ENCODE assay signal across 24 cellular contexts in genomic region chr2:234577191-234577590, GRCh38.
DNase-seq lines count a peak whose midpoint lies in the region; ATAC-seq and TF ChIP-seq lines count a peak whose summit lies in the region.
"Had no signal": no experiment of that assay in that cellular context is flagged by ENCODE, and none has a peak within 500 bp of the region (broad histone marks: within the 10 kb centered on the region; RNA-seq: fewer than 3 reads in every experiment).

No MANE protein-coding gene starts in this region.

- H2AFZ ChIP-seq in Karpas-422 (ENCODE audit: low read length) (peak overlapping the region; percentile 25; the same call in 1 of the 2 replicates), MM.1S (ENCODE audit: low read length) (no peak overlapping the region)
- H2AFZ ChIP-seq: GM23248 had no signal

- peak overlapping the region in 2 of 11 experiments; percentile 18 to 48; a peak in 5 of 22 replicates for H3K9ac ChIP-seq in BLaER1 treated with 17β-estradiol and CSF1 and Interleukin-3, amounts not matched to agents 10 nM and 100 nM
- H3K9ac ChIP-seq in Karpas-422 (ENCODE audit: low read length): peak overlapping the region; percentile 47
- H3K9ac ChIP-seq in MM.1S (ENCODE audit: low read length): no peak overlapping the region
- H3K9ac ChIP-seq: GM23248 had no signal

- H3K27ac ChIP-seq in BLaER1 treated with 17β-estradiol and CSF1 and Interleukin-3, amounts not matched to agents 10 nM and 100 nM: peak overlapping the region in 6 of 11 experiments; percentile 26 to 70 (median 54); a peak in 9 of 22 replicates
- H3K27ac ChIP-seq in Karpas-422 (ENCODE audit: low read length) (peak overlapping the region; percentile 81), MM.1S (ENCODE audit: low read length) (no peak overlapping the region)
- H3K27ac ChIP-seq: C4-2B, GM23248, HL-60, SJCRH30 had no signal

- H3K4me1 Mint-ChIP-seq in naive B cell: peaks cover 28 to 37% (median 35%) of the 10 kb centered on the region in 3 donors
- H3K4me1 Mint-ChIP-seq in stimulated activated effector memory CD8-positive, alpha-beta T cell treated with anti-CD3 and anti-CD28 coated beads, Interleukin-12 subunit alpha, Interleukin-12 subunit beta, amount 100 ng/mL, for 72 hours: no peaks in the 10 kb centered on the region

- H3K4me2 ChIP-seq in BLaER1 treated with 17β-estradiol and CSF1 and Interleukin-3, amounts not matched to agents 10 nM and 100 nM: peak overlapping the region in 9 of 11 experiments; percentile 3 to 79 (median 58); a peak in 16 of 22 replicates
- H3K4me2 ChIP-seq in Karpas-422 (ENCODE audit: low read depth, low read length, poor library complexity, severe bottlenecking) (peak overlapping the region; percentile 49), MM.1S (ENCODE audit: low read depth, low read length) (no peak overlapping the region)

- H3K9me3 Mint-ChIP-seq in naive B cell: no peaks in the 10 kb centered on the region
- H3K9me3 Mint-ChIP-seq in stimulated activated effector memory CD8-positive, alpha-beta T cell treated with anti-CD3 and anti-CD28 coated beads, Interleukin-12 subunit alpha, Interleukin-12 subunit beta, amount 100 ng/mL, for 72 hours: no peaks in the 10 kb centered on the region

- H3K36me3 ChIP-seq in BLaER1 treated with 17β-estradiol and CSF1 and Interleukin-3, amounts not matched to agents 10 nM and 100 nM: no peaks in the 10 kb centered on the region
- H3K36me3 ChIP-seq in Karpas-422 (ENCODE audit: insufficient read depth, low read length) (no peaks in the 10 kb centered on the region), MM.1S (replicated peaks; ENCODE audit: insufficient read depth, low read length) (no peaks in the 10 kb centered on the region)
- H3K36me3 ChIP-seq: HAP-1, SJCRH30 had no signal

- peaks cover 0 to 22% (median 8%) of the 10 kb centered on the region in 11 experiments; a peak in 15 of 22 replicates for H3K9me3 ChIP-seq in BLaER1 treated with 17β-estradiol and CSF1 and Interleukin-3, amounts not matched to agents 10 nM and 100 nM (replicated peaks in 1 of 11)
- H3K9me3 ChIP-seq in Karpas-422 (ENCODE audit: low read length) (no peaks in the 10 kb centered on the region), MM.1S (replicated peaks; ENCODE audit: insufficient read depth, low read length) (no peaks in the 10 kb centered on the region)
- H3K9me3 ChIP-seq: HAP-1, SJCRH30 had no signal

- DNase-seq in Karpas-422: peak; percentile 88
- DNase-seq in RPMI7951 (ENCODE audit: low read depth): peak; percentile 24
- DNase-seq in naive B cell: no peak
- no peak for DNase-seq in MM.1S
- no peak for DNase-seq in stimulated activated effector memory CD8-positive, alpha-beta T cell treated with anti-CD3 and anti-CD28 coated beads, Interleukin-12 subunit alpha, Interleukin-12 subunit beta, amount 100 ng/mL, for 72 hours (ENCODE audit: low spot score in 2 of 2)
- DNase-seq in mucosa of gallbladder (ENCODE audit: low spot score): no peak
- DNase-seq: ACHN; DMS79; GM23248; KG1; MV-4-11; NCI-H187 treated with DMSO at 0.1 percent for 48 hours; NCI-H2107; NCI-H2227 treated with DMSO at 0.1 percent for 48 hours; NCI-H510A; NCI-H774; NK-92 treated with Interleukin-12 subunit alpha and Interleukin-12 subunit beta, amount 100 ng/mL, for 24 hours; SJCRH30 had no signal

- peak overlapping the region in 1 of 8 donors; percentile 57 for H3K4me3 Mint-ChIP-seq in naive B cell
- no peak overlapping the region for H3K4me3 Mint-ChIP-seq in stimulated activated effector memory CD8-positive, alpha-beta T cell treated with anti-CD3 and anti-CD28 coated beads, Interleukin-12 subunit alpha, Interleukin-12 subunit beta, amount 100 ng/mL, for 72 hours

- H3K36me3 Mint-ChIP-seq in naive B cell: no peaks in the 10 kb centered on the region
- no peaks in the 10 kb centered on the region for H3K36me3 Mint-ChIP-seq in stimulated activated effector memory CD8-positive, alpha-beta T cell treated with anti-CD3 and anti-CD28 coated beads, Interleukin-12 subunit alpha, Interleukin-12 subunit beta, amount 100 ng/mL, for 72 hours

- H3K4me1 ChIP-seq in BLaER1 treated with 17β-estradiol and CSF1 and Interleukin-3, amounts not matched to agents 10 nM and 100 nM: peaks cover 6 to 79% (median 46%) of the 10 kb centered on the region in 10 experiments
- H3K4me1 ChIP-seq in Karpas-422 (ENCODE audit: low read length) (peaks cover 64% of the 10 kb centered on the region), MM.1S (ENCODE audit: low read length) (no peaks in the 10 kb centered on the region)
- H3K4me1 ChIP-seq: HAP-1, SJCRH30 had no signal

- H3K79me2 ChIP-seq in Karpas-422 (ENCODE audit: low read length): no peaks in the 10 kb centered on the region
- no peaks in the 10 kb centered on the region for H3K79me2 ChIP-seq in MM.1S (ENCODE audit: low read length)

- no peaks in the 10 kb centered on the region for H3K9me2 ChIP-seq in Karpas-422 (replicated peaks; ENCODE audit: insufficient read depth, low read length)
- no peaks in the 10 kb centered on the region for H3K9me2 ChIP-seq in MM.1S (replicated peaks; ENCODE audit: insufficient read depth, low read length)

- H3K4me3 ChIP-seq in BLaER1 treated with 17β-estradiol and CSF1 and Interleukin-3, amounts not matched to agents 10 nM and 100 nM: no peak overlapping the region
- H3K4me3 ChIP-seq in Karpas-422 (ENCODE audit: low read length) (peak overlapping the region; percentile 14; the same call in 1 of the 2 replicates), MM.1S (ENCODE audit: low read length) (no peak overlapping the region)
- H3K4me3 ChIP-seq: GM23248, HAP-1, SJCRH30 had no signal

- H3K27me3 Mint-ChIP-seq in naive B cell: peaks cover 0 to 6% (median 0%) of the 10 kb centered on the region in 3 donors

- H3K27ac Mint-ChIP-seq in naive B cell: peak overlapping the region in 2 of 6 donors; percentile 1 to 23
- no peak overlapping the region for H3K27ac Mint-ChIP-seq in stimulated activated effector memory CD8-positive, alpha-beta T cell treated with anti-CD3 and anti-CD28 coated beads, Interleukin-12 subunit alpha, Interleukin-12 subunit beta, amount 100 ng/mL, for 72 hours

- no peak for TF ChIP-seq CTCF in MM.1S (IDR thresholded peaks at IDR 0.05; ENCODE audit: low read length)

- H3F3A ChIP-seq in MM.1S (ENCODE audit: insufficient read depth, low read length): no peaks in the 10 kb centered on the region

- H4K20me1 ChIP-seq in BLaER1 treated with 17β-estradiol and CSF1 and Interleukin-3, amounts not matched to agents 10 nM and 100 nM: no peaks in the 10 kb centered on the region
- no peaks in the 10 kb centered on the region for H4K20me1 ChIP-seq in Karpas-422 (ENCODE audit: insufficient read depth, low read depth, low read length)
- H4K20me1 ChIP-seq in MM.1S (ENCODE audit: insufficient read depth, low read length): no peaks in the 10 kb centered on the region

- H3K27me3 ChIP-seq in BLaER1 treated with 17β-estradiol and CSF1 and Interleukin-3, amounts not matched to agents 10 nM and 100 nM: no peaks in the 10 kb centered on the region
- H3K27me3 ChIP-seq in Karpas-422 (ENCODE audit: low read length) (no peaks in the 10 kb centered on the region), MM.1S (replicated peaks; ENCODE audit: insufficient read depth, low read length) (no peaks in the 10 kb centered on the region)
- H3K27me3 ChIP-seq: SJCRH30 had no signal

- ATAC-seq in naive B cell (ENCODE audit: low read depth in 2 of 2) (peak; percentile 68 to 72), GM21529 (IDR thresholded peaks at IDR 0.05; ENCODE audit: unreplicated experiment) (no peak)
- no peak for ATAC-seq in stimulated activated effector memory CD8-positive, alpha-beta T cell treated with anti-CD3 and anti-CD28 coated beads, Interleukin-12 subunit alpha, Interleukin-12 subunit beta, amount 100 ng/mL, for 72 hours
- ATAC-seq: Panc1 had no signal

Comparison
In these comparisons a context has a peak if more than half of its experiments do, and no peak if none do; other contexts are left out.
1. DNase-seq: peak in Karpas-422 (single experiment) and RPMI7951 (single experiment); none in naive B cell (single experiment), MM.1S (single experiment), stimulated activated effector memory CD8-positive, alpha-beta T cell treated with anti-CD3 and anti-CD28 coated beads, Interleukin-12 subunit alpha, Interleukin-12 subunit beta, amount 100 ng/mL, for 72 hours (0 of 2) and mucosa of gallbladder (single experiment).
2. ATAC-seq: peak in naive B cell (2 of 2); none in GM21529 (single experiment) and stimulated activated effector memory CD8-positive, alpha-beta T cell treated with anti-CD3 and anti-CD28 coated beads, Interleukin-12 subunit alpha, Interleukin-12 subunit beta, amount 100 ng/mL, for 72 hours (single experiment).